In genomic region chr13:109274188-109274821, GRCh38 we compare ENCODE assay signal across 10 cellular contexts.
DNase-seq lines count a peak whose midpoint lies in the region; ATAC-seq lines count a peak whose summit lies in the region.
"Had no signal": no experiment of that assay in that cellular context is flagged by ENCODE, and none has a peak within 500 bp of the region (broad histone marks: within the 10 kb centered on the region; RNA-seq: fewer than 3 reads in every experiment).

No MANE protein-coding gene starts in this region.

- H3K36me3 Mint-ChIP-seq in stimulated activated effector memory CD8-positive, alpha-beta T cell treated with anti-CD3 and anti-CD28 coated beads, Interleukin-12 subunit alpha, Interleukin-12 subunit beta, amount 100 ng/mL, for 72 hours = no peaks in the 10 kb centered on the region
- H3K36me3 Mint-ChIP-seq: T-cell had no signal

- intact Hi-C loops in sciatic nerve (cut with DNase I) = no loop called here

- H3K27ac Mint-ChIP-seq in stimulated activated effector memory CD8-positive, alpha-beta T cell treated with anti-CD3 and anti-CD28 coated beads, Interleukin-12 subunit alpha, Interleukin-12 subunit beta, amount 100 ng/mL, for 72 hours = no peak overlapping the region
- H3K27ac Mint-ChIP-seq: T-cell had no signal

- H3K4me1 Mint-ChIP-seq in stimulated activated effector memory CD8-positive, alpha-beta T cell treated with anti-CD3 and anti-CD28 coated beads, Interleukin-12 subunit alpha, Interleukin-12 subunit beta, amount 100 ng/mL, for 72 hours = no peaks in the 10 kb centered on the region
- H3K4me1 Mint-ChIP-seq: T-cell had no signal

- peaks cover 7% of the 10 kb centered on the region for H3K9me3 Mint-ChIP-seq in stimulated activated effector memory CD8-positive, alpha-beta T cell treated with anti-CD3 and anti-CD28 coated beads, Interleukin-12 subunit alpha, Interleukin-12 subunit beta, amount 100 ng/mL, for 72 hours

- H3K4me3 Mint-ChIP-seq in stimulated activated effector memory CD8-positive, alpha-beta T cell treated with anti-CD3 and anti-CD28 coated beads, Interleukin-12 subunit alpha, Interleukin-12 subunit beta, amount 100 ng/mL, for 72 hours = no peak overlapping the region
- H3K4me3 Mint-ChIP-seq: T-cell had no signal

- DNase-seq in ELF-1 (ENCODE audit: low read depth, low spot score) = peak; percentile 91
- DNase-seq in RPMI7951 (ENCODE audit: low read depth) = peak; percentile 47
- DNase-seq in fibroblast of peridontal ligament (ENCODE audit: extremely low read depth) = peak; percentile 36
- peak; percentile 84 for DNase-seq in myocyte (ENCODE audit: low read depth)
- no peak for DNase-seq in stimulated activated effector memory CD8-positive, alpha-beta T cell treated with anti-CD3 and anti-CD28 coated beads, Interleukin-12 subunit alpha, Interleukin-12 subunit beta, amount 100 ng/mL, for 72 hours (ENCODE audit: low spot score in 2 of 2)
- no peak for DNase-seq in T1000 (lab: John Stamatoyannopoulos, UW)
- DNase-seq in sciatic nerve (ENCODE audit: low spot score) = no peak
- DNase-seq: stimulated activated CD4-positive, alpha-beta T cell treated with anti-CD3 and anti-CD28 coated beads, Interleukin-4, amount 100 ng/mL, for 4 hours; T-cell had no signal

- no peak for ATAC-seq in stimulated activated effector memory CD8-positive, alpha-beta T cell treated with anti-CD3 and anti-CD28 coated beads, Interleukin-12 subunit alpha, Interleukin-12 subunit beta, amount 100 ng/mL, for 72 hours
- ATAC-seq in GM19324 (IDR thresholded peaks at IDR 0.05; ENCODE audit: low FRiP score, unreplicated experiment) = no peak
- ATAC-seq in sciatic nerve = no peak
- ATAC-seq: T-cell had no signal

Comparison
In these comparisons a context has a peak if more than half of its experiments do, and no peak if none do; other contexts are left out.
1. DNase-seq: peak in ELF-1 (single experiment), RPMI7951 (single experiment), fibroblast of peridontal ligament (single experiment) and myocyte (single experiment); none in stimulated activated effector memory CD8-positive, alpha-beta T cell treated with anti-CD3 and anti-CD28 coated beads, Interleukin-12 subunit alpha, Interleukin-12 subunit beta, amount 100 ng/mL, for 72 hours (0 of 2), T1000 (single experiment) and sciatic nerve (single experiment).